Comparison of ENCODE assay signal across 10 cellular contexts in genomic region chr19:15835565-15836344, GRCh38. TPM values are rescaled to one million over a fixed set of nuclear protein-coding genes. Genes with fewer than 3 reads are reported as not detected.
DNase-seq lines count a peak whose midpoint lies in the region; ATAC-seq and TF ChIP-seq lines count a peak whose summit lies in the region.
"Not testable (repeated sequence)": the region's sequence is repeated elsewhere in the genome, so short reads cannot be mapped to it uniquely, and the experiment has no call there.
"Had no signal": no experiment of that assay in that cellular context is flagged by ENCODE, and none has a peak within 500 bp of the region (broad histone marks: within the 10 kb centered on the region; RNA-seq: fewer than 3 reads in every experiment).

No MANE protein-coding gene starts in this region.

- not testable (repeated sequence) for H3K36me3 ChIP-seq in esophagus squamous epithelium, uterus

- not testable (repeated sequence) for TF ChIP-seq POLR2A in esophagus squamous epithelium (IDR thresholded peaks at IDR 0.05); uterus (IDR thresholded peaks at IDR 0.05)

- H3K27ac Mint-ChIP-seq in activated CD4-positive, alpha-beta T cell treated with anti-CD3 and anti-CD28 coated beads, Interleukin-2, amount 10 ng/mL, durations not matched to agents 7 days and 5 days = peak overlapping the region; percentile 99
- peak overlapping the region; percentile 100 for H3K27ac Mint-ChIP-seq in activated naive CD8-positive, alpha-beta T cell treated with anti-CD3 and anti-CD28 coated beads, Interleukin-2, amount 10 ng/mL, durations not matched to agents 7 days and 5 days

- 23 to 24% methylated on average over 12 of the region's 12 CpGs for WGBS in esophagus squamous epithelium, 2 donors

- not testable (repeated sequence) for H3K27me3 Mint-ChIP-seq in activated CD4-positive, alpha-beta T cell treated with anti-CD3 and anti-CD28 coated beads, Interleukin-2, amount 10 ng/mL, durations not matched to agents 7 days and 5 days; activated naive CD8-positive, alpha-beta T cell treated with anti-CD3 and anti-CD28 coated beads, Interleukin-2, amount 10 ng/mL, durations not matched to agents 7 days and 5 days

- not testable (repeated sequence) for H3K36me3 Mint-ChIP-seq in activated CD4-positive, alpha-beta T cell treated with anti-CD3 and anti-CD28 coated beads, Interleukin-2, amount 10 ng/mL, durations not matched to agents 7 days and 5 days (ENCODE audit: low read depth); activated naive CD8-positive, alpha-beta T cell treated with anti-CD3 and anti-CD28 coated beads, Interleukin-2, amount 10 ng/mL, durations not matched to agents 7 days and 5 days

- TF ChIP-seq CTCF in esophagus squamous epithelium (IDR thresholded peaks at IDR 0.05); uterus (IDR thresholded peaks at IDR 0.05): not testable (repeated sequence)

- H3K4me1 Mint-ChIP-seq in activated CD4-positive, alpha-beta T cell treated with anti-CD3 and anti-CD28 coated beads, Interleukin-2, amount 10 ng/mL, durations not matched to agents 7 days and 5 days = peaks cover 32% of the 10 kb centered on the region
- H3K4me1 Mint-ChIP-seq in activated naive CD8-positive, alpha-beta T cell treated with anti-CD3 and anti-CD28 coated beads, Interleukin-2, amount 10 ng/mL, durations not matched to agents 7 days and 5 days = peaks cover 18% of the 10 kb centered on the region

- ATAC-seq in activated naive CD8-positive, alpha-beta T cell treated with anti-CD3 and anti-CD28 coated beads, Interleukin-2, amount 10 ng/mL, durations not matched to agents 7 days and 5 days (ENCODE audit: low read depth) = peak; percentile 27

- DNase-seq in OCI-M1 (lab: John Stamatoyannopoulos, UW) = peak; percentile 67
- peak; percentile 82 for DNase-seq in activated CD4-positive, alpha-beta T cell treated with anti-CD3 and anti-CD28 coated beads, Interleukin-2, amount 10 ng/mL, durations not matched to agents 7 days and 5 days
- DNase-seq in activated naive CD8-positive, alpha-beta T cell treated with anti-CD3 and anti-CD28 coated beads, Interleukin-2, amount 10 ng/mL, durations not matched to agents 7 days and 5 days = peak; percentile 42
- DNase-seq in esophagus squamous epithelium (lab: John Stamatoyannopoulos, UW); uterus: not testable (repeated sequence)
- DNase-seq in stimulated activated CD4-positive, alpha-beta T cell treated with anti-CD3 and anti-CD28 coated beads, Interleukin-2, amount 100 ng/mL, for 4 hours (ENCODE audit: low read depth) = peak; percentile 46

- H3K4me3 Mint-ChIP-seq in activated CD4-positive, alpha-beta T cell treated with anti-CD3 and anti-CD28 coated beads, Interleukin-2, amount 10 ng/mL, durations not matched to agents 7 days and 5 days = peak overlapping the region; percentile 86
- H3K4me3 Mint-ChIP-seq in activated naive CD8-positive, alpha-beta T cell treated with anti-CD3 and anti-CD28 coated beads, Interleukin-2, amount 10 ng/mL, durations not matched to agents 7 days and 5 days = peak overlapping the region; percentile 97

- not testable (repeated sequence) for H3K27me3 ChIP-seq in esophagus squamous epithelium; mononuclear cell (ENCODE audit: insufficient read depth, low read length); uterus

- POLR2A ChIA-PET in activated CD4-positive, alpha-beta T cell treated with anti-CD3 and anti-CD28 coated beads, Interleukin-2, amount 10 ng/mL, durations not matched to agents 7 days and 5 days (lab: Charles Lee) = not testable (repeated sequence)
- POLR2A ChIA-PET in activated naive CD8-positive, alpha-beta T cell treated with anti-CD3 and anti-CD28 coated beads, Interleukin-2, amount 10 ng/mL, durations not matched to agents 7 days and 5 days (lab: Charles Lee) = interaction anchor here (1.4 to 1.8 kb wide), 2 partner anchors 22 to 274 kb away, joined by 3 to 5 read pairs; no protein-coding TSS in a partner anchor

- intact Hi-C loops in esophagus squamous epithelium (cut with DNase I); uterus (cut with DNase I; ENCODE audit: low total_unique reads): not testable (repeated sequence)

- H3K27ac ChIP-seq in esophagus squamous epithelium (peak overlapping the region; percentile 99 to 100 (median 100)), uterus (peak overlapping the region; percentile 96 to 99)

- peaks cover 0 to 29% (median 3%) of the 10 kb centered on the region in 3 donors for H3K4me1 ChIP-seq in esophagus squamous epithelium
- H3K4me1 ChIP-seq in mononuclear cell (ENCODE audit: insufficient read depth, low read length); uterus: not testable (repeated sequence)

- H3K9me3 Mint-ChIP-seq in activated CD4-positive, alpha-beta T cell treated with anti-CD3 and anti-CD28 coated beads, Interleukin-2, amount 10 ng/mL, durations not matched to agents 7 days and 5 days; activated naive CD8-positive, alpha-beta T cell treated with anti-CD3 and anti-CD28 coated beads, Interleukin-2, amount 10 ng/mL, durations not matched to agents 7 days and 5 days: not testable (repeated sequence)

- not testable (repeated sequence) for H3K9me3 ChIP-seq in esophagus squamous epithelium; mononuclear cell (ENCODE audit: low read depth, low read length); uterus

- CTCF ChIA-PET in activated CD4-positive, alpha-beta T cell treated with anti-CD3 and anti-CD28 coated beads, Interleukin-2, amount 10 ng/mL, durations not matched to agents 7 days and 5 days (lab: Charles Lee) = interaction anchor here (1.6 kb wide), 1 partner anchor 8 kb away, joined by 4 read pairs; no protein-coding TSS in a partner anchor

- H3K4me3 ChIP-seq in GM08714 (ENCODE audit: low read length) (peak overlapping the region; percentile 80), esophagus squamous epithelium (peak overlapping the region; percentile 75 to 91 (median 83)), mononuclear cell (ENCODE audit: low read length) (peak overlapping the region; percentile 70), uterus (peak overlapping the region; percentile 80 to 91)

RNA-seq across cellular contexts. Expression of gene OR10H1, which starts 20.3 kb away (rescaled TPM):
- total RNA-seq in activated CD4-positive, alpha-beta T cell treated with anti-CD3 and anti-CD28 coated beads, Interleukin-2, amount 10 ng/mL, durations not matched to agents 7 days and 5 days = not detected
- not detected for total RNA-seq in activated naive CD8-positive, alpha-beta T cell treated with anti-CD3 and anti-CD28 coated beads, Interleukin-2, amount 10 ng/mL, durations not matched to agents 7 days and 5 days
- total RNA-seq in esophagus squamous epithelium (not detected), mononuclear cell (not detected), uterus (not detected)
- total RNA-seq: osteocyte; T-helper 2 cell treated with Interferon-gamma antibody and Interleukin-4, amounts not matched to agents 100 ng/mL and 5 ng/mL, for 36 hours had no signal

RNA-seq across cellular contexts. Expression of gene OR10H5, which starts 48.3 kb away (rescaled TPM):
- total RNA-seq in activated CD4-positive, alpha-beta T cell treated with anti-CD3 and anti-CD28 coated beads, Interleukin-2, amount 10 ng/mL, durations not matched to agents 7 days and 5 days = not detected
- not detected for total RNA-seq in activated naive CD8-positive, alpha-beta T cell treated with anti-CD3 and anti-CD28 coated beads, Interleukin-2, amount 10 ng/mL, durations not matched to agents 7 days and 5 days
- total RNA-seq in esophagus squamous epithelium = not detected
- under 0.01 TPM for total RNA-seq in mononuclear cell
- total RNA-seq in uterus = not detected
- total RNA-seq: osteocyte; T-helper 2 cell treated with Interferon-gamma antibody and Interleukin-4, amounts not matched to agents 100 ng/mL and 5 ng/mL, for 36 hours had no signal
